1 cellular context compared by ENCODE assay signal in genomic region chr9:5274770-5275169, GRCh38.
TF ChIP-seq lines count a peak whose summit lies in the region.

No MANE protein-coding gene starts in this region.

TF ChIP-seq in GM12878, 131 proteins besides CTCF, POLR2A, EP300 and RAD21 (continued from another document):
- TF ChIP-seq USF2 (IDR thresholded peaks at IDR 0.05; ENCODE audit: borderline replicate concordance, low read depth, low read length) (no peak), PML (IDR thresholded peaks at IDR 0.05; ENCODE audit: low read length) (no peak), NFIC (IDR thresholded peaks at IDR 0.05; ENCODE audit: low read depth, low read length) (peak; percentile 45; the same call in 1 of the 2 replicates), ESRRA (IDR thresholded peaks at IDR 0.05; ENCODE audit: low read length) (no peak), IRF4 (IDR thresholded peaks at IDR 0.05; ENCODE audit: low read depth, low read length) (0 out of 2 replicates have a peak, but pooled peaks have one; percentile 23), NR2F1 (conservative IDR thresholded peaks at IDR 0.05) (peak; percentile 78), MEF2B (IDR thresholded peaks at IDR 0.05; ENCODE audit: partially characterized antibody, poor library complexity, severe bottlenecking) (peak; percentile 87), RELB (IDR thresholded peaks at IDR 0.05; ENCODE audit: low read depth) (peak; percentile 70; the same call in 1 of the 2 replicates), BMI1 (IDR thresholded peaks at IDR 0.05; ENCODE audit: borderline replicate concordance) (0 out of 2 replicates have a peak, but pooled peaks have one; percentile 18), CHD4 (IDR thresholded peaks at IDR 0.05) (no peak), MTA2 (IDR thresholded peaks at IDR 0.05; ENCODE audit: low read depth) (peak; percentile 91), ZNF384 (IDR thresholded peaks at IDR 0.05; ENCODE audit: borderline replicate concordance, low read depth, low read length) (no peak; the same call in 1 of the 2 replicates), HDAC2 (IDR thresholded peaks at IDR 0.05) (no peak), CUX1 (IDR thresholded peaks at IDR 0.05; ENCODE audit: insufficient replicate concordance, low read depth, low read length) (no peak), FOXM1 (IDR thresholded peaks at IDR 0.05; ENCODE audit: low read depth, low read length) (no peak), BACH1 (IDR thresholded peaks at IDR 0.05; ENCODE audit: borderline replicate concordance) (peak; percentile 20; the same call in 1 of the 2 replicates), BHLHE40 (IDR thresholded peaks at IDR 0.05; ENCODE audit: borderline replicate concordance in 1 of 2, low read depth in 2 of 2, low read length in 1 of 2) (peak in 1 of 2 experiments; percentile 73; a peak in 3 of 4 replicates), RAD51 (IDR thresholded peaks at IDR 0.05) (peak; percentile 48; the same call in 1 of the 2 replicates), DPF2 (IDR thresholded peaks at IDR 0.05) (peak; percentile 63; the same call in 1 of the 2 replicates), IKZF2 (IDR thresholded peaks at IDR 0.05) (peak; percentile 78 to 86; a peak in 3 of 4 replicates), MEF2A (IDR thresholded peaks at IDR 0.05; ENCODE audit: insufficient read depth, low read depth, low read length) (0 out of 2 replicates have a peak, but pooled peaks have one; percentile 15), BCL11A (IDR thresholded peaks at IDR 0.05; ENCODE audit: low read depth, low read length) (peak; percentile 43; the same call in 1 of the 2 replicates), ZNF687 (IDR thresholded peaks at IDR 0.05) (no peak), NBN (IDR thresholded peaks at IDR 0.05) (0 out of 2 replicates have a peak, but pooled peaks have one; percentile 36), LARP7 (IDR thresholded peaks at IDR 0.05) (no peak), SPI1 (IDR thresholded peaks at IDR 0.05; ENCODE audit: borderline replicate concordance, insufficient read depth, low read depth, low read length) (0 out of 2 replicates have a peak, but pooled peaks have one; percentile 13), MLLT1 (IDR thresholded peaks at IDR 0.05) (peak; percentile 70), NKRF (conservative IDR thresholded peaks at IDR 0.05) (no peak), ATF2 (IDR thresholded peaks at IDR 0.05; ENCODE audit: low read length) (peak; percentile 40; the same call in 1 of the 2 replicates)
TF ChIP-seq in GM12878: peak in this region for 23.
